In genomic region chr11:64846998-64847666, GRCh38 we compare ENCODE assay signal across 1 cellular context.
A peak's percentile ranks its signal among the peaks of the same experiment; 100 is the strongest.
TF ChIP-seq lines count a peak whose summit lies in the region.

No MANE protein-coding gene starts in this region.

TF ChIP-seq in HepG2, 621 proteins besides CTCF, POLR2A, EP300 and RAD21 (continued from another document and continues in another):
- no peak for TF ChIP-seq ZNF275 (CRISPR knock-in tag; IDR thresholded peaks at IDR 0.05; ENCODE audit: borderline replicate concordance)
- TF ChIP-seq CREM (IDR thresholded peaks at IDR 0.05) = no peak
- TF ChIP-seq CREM (CRISPR knock-in tag; IDR thresholded peaks at IDR 0.05) = no peak
- TF ChIP-seq CEBPG (CRISPR knock-in tag; IDR thresholded peaks at IDR 0.05) = no peak
- no peak for TF ChIP-seq ZNF414 (CRISPR knock-in tag; IDR thresholded peaks at IDR 0.05)
- 0 out of 2 replicates have a peak, but pooled peaks have one; percentile 35 for TF ChIP-seq POGK (CRISPR knock-in tag; conservative IDR thresholded peaks at IDR 0.05)
- no peak for TF ChIP-seq ZNF543 (CRISPR knock-in tag; IDR thresholded peaks at IDR 0.05)
- peak; percentile 37; the same call in 1 of the 2 replicates for TF ChIP-seq RXRA (CRISPR knock-in tag; IDR thresholded peaks at IDR 0.05)
- no peak for TF ChIP-seq GABPA (IDR thresholded peaks at IDR 0.05; ENCODE audit: low read depth, low read length)
- peak; percentile 31; the same call in 1 of the 2 replicates for TF ChIP-seq GABPA (CRISPR knock-in tag; IDR thresholded peaks at IDR 0.05; ENCODE audit: low read depth)
- peak; percentile 26; the same call in 1 of the 2 replicates for TF ChIP-seq ATF2 (CRISPR knock-in tag; IDR thresholded peaks at IDR 0.05)
- TF ChIP-seq NFYB (CRISPR knock-in tag; IDR thresholded peaks at IDR 0.05) = no peak
- no peak for TF ChIP-seq ZBTB37 (CRISPR knock-in tag; IDR thresholded peaks at IDR 0.05)
- no peak for TF ChIP-seq EZH2 (conservative IDR thresholded peaks at IDR 0.05; ENCODE audit: low read depth, low read length)
- TF ChIP-seq ZFAT (CRISPR knock-in tag; conservative IDR thresholded peaks at IDR 0.05) = no peak
- no peak for TF ChIP-seq ZNF883 (CRISPR knock-in tag; IDR thresholded peaks at IDR 0.05; ENCODE audit: not compliant biosample characterization)
- TF ChIP-seq SMAD9 (CRISPR knock-in tag; IDR thresholded peaks at IDR 0.05) = no peak
- TF ChIP-seq BRF2 (CRISPR knock-in tag; IDR thresholded peaks at IDR 0.05) = no peak
- TF ChIP-seq DMAP1 (CRISPR knock-in tag; IDR thresholded peaks at IDR 0.05) = 0 out of 2 replicates have a peak, but pooled peaks have one; percentile 22
- TF ChIP-seq KDM5A (IDR thresholded peaks at IDR 0.05; ENCODE audit: borderline replicate concordance, low read length) = no peak
- TF ChIP-seq IRX3 (CRISPR knock-in tag; IDR thresholded peaks at IDR 0.05; ENCODE audit: borderline replicate concordance, low read depth) = no peak
- TF ChIP-seq ZNF335 (CRISPR knock-in tag; IDR thresholded peaks at IDR 0.05) = no peak
- TF ChIP-seq ESRRA (CRISPR knock-in tag; IDR thresholded peaks at IDR 0.05; ENCODE audit: low read depth) = no peak
- TF ChIP-seq SRY (CRISPR knock-in tag; IDR thresholded peaks at IDR 0.05) = no peak
- no peak for TF ChIP-seq ZNF597 (CRISPR knock-in tag; IDR thresholded peaks at IDR 0.05)
- no peak for TF ChIP-seq RFXAP (CRISPR knock-in tag; IDR thresholded peaks at IDR 0.05; ENCODE audit: borderline replicate concordance)
- TF ChIP-seq DZIP1 (CRISPR knock-in tag; IDR thresholded peaks at IDR 0.05) = no peak
- TF ChIP-seq ZNF431 (CRISPR knock-in tag; IDR thresholded peaks at IDR 0.05; ENCODE audit: borderline replicate concordance, low read depth) = no peak
- no peak for TF ChIP-seq TIGD3 (CRISPR knock-in tag; IDR thresholded peaks at IDR 0.05; ENCODE audit: borderline replicate concordance)
- no peak for TF ChIP-seq PRPF4 (IDR thresholded peaks at IDR 0.05; ENCODE audit: low read depth, low read length, poor library complexity, severe bottlenecking)
- TF ChIP-seq SSRP1 (CRISPR knock-in tag; IDR thresholded peaks at IDR 0.05) = 0 out of 2 replicates have a peak, but pooled peaks have one; percentile 23
- TF ChIP-seq ARID5B (CRISPR knock-in tag; IDR thresholded peaks at IDR 0.05) = 0 out of 2 replicates have a peak, but pooled peaks have one; percentile 8
- no peak for TF ChIP-seq MTF1 (CRISPR knock-in tag; IDR thresholded peaks at IDR 0.05)
- TF ChIP-seq MAX (IDR thresholded peaks at IDR 0.05) = no peak; the same call in 1 of the 2 replicates
- 0 out of 2 replicates have a peak, but pooled peaks have one; percentile 6 for TF ChIP-seq HNF4A (CRISPR knock-in tag; IDR thresholded peaks at IDR 0.05)
- no peak for TF ChIP-seq ZBTB8A (CRISPR knock-in tag; IDR thresholded peaks at IDR 0.05; ENCODE audit: borderline replicate concordance, low read depth)
- TF ChIP-seq ZNF782 (CRISPR knock-in tag; IDR thresholded peaks at IDR 0.05; ENCODE audit: borderline replicate concordance) = no peak
- no peak for TF ChIP-seq CHD2 (IDR thresholded peaks at IDR 0.05; ENCODE audit: low read depth, low read length)
- peak; percentile 76 for TF ChIP-seq THAP11 (CRISPR knock-in tag; IDR thresholded peaks at IDR 0.05)
